Comparison of ENCODE assay signal across 8 cellular contexts in genomic region chr12:121793501-121793835, GRCh38. TPM values are rescaled to one million over a fixed set of nuclear protein-coding genes. Genes with fewer than 3 reads are reported as not detected.
A peak's percentile ranks its signal among the peaks of the same experiment; 100 is the strongest.
DNase-seq lines count a peak whose midpoint lies in the region; ATAC-seq, FAIRE-seq and TF ChIP-seq lines count a peak whose summit lies in the region.

TSS of gene RHOF (minus strand) at chr12:121793688. CDS start at chr12:121793633, 55 bp downstream.

- H4K20me1 ChIP-seq in mammary epithelial cell (ENCODE audit: insufficient read depth, low read length) = no peaks in the 10 kb centered on the region

- H3K4me2 ChIP-seq in mammary epithelial cell (ENCODE audit: insufficient read depth, low read depth, low read length) = peak within 1 kb of the TSS; percentile 98

- in situ Hi-C loops in mammary epithelial cell (cut with MboI; ENCODE audit: low sequenced_read_pairs in 2 of 2) = loop anchor here (10.0 kb wide), 2 partner anchors 99 to 101 kb away; no protein-coding TSS in a partner anchor

- intact Hi-C loops in mammary epithelial cell (cut with micrococcal nuclease) = no loop called here

- DNase-seq in SIG-M5 treated with dmso at 0.1 percent for 504 hours (lab: John Stamatoyannopoulos, UW; ENCODE audit: unreplicated experiment) = peak; percentile 62
- no peak for DNase-seq in SIG-M5 (lab: John Stamatoyannopoulos, UW)
- peak; percentile 71 for DNase-seq in RPMI8226
- no peak for DNase-seq in mammary epithelial cell
- peak; percentile 73 for DNase-seq in kidney tubule cell (ENCODE audit: low spot score)
- no peak for DNase-seq in GM12891 (ENCODE audit: insufficient read length, low spot score)

- WGBS in mammary epithelial cell (ENCODE audit: low coverage, missing lambda C conversion rate) = no CpG with 5 or more reads among the region's 31 CpGs

- H3K36me3 Mint-ChIP-seq in stimulated activated naive CD8-positive, alpha-beta T cell treated with anti-CD3 and anti-CD28 coated beads, Interleukin-15, Interleukin-2, amounts not matched to agents 100 ng/mL and 50 ng/mL, for 24 hours (ENCODE audit: low read depth) = peaks cover 27% of the 10 kb centered on the region

- H3K9me3 Mint-ChIP-seq in stimulated activated naive CD8-positive, alpha-beta T cell treated with anti-CD3 and anti-CD28 coated beads, Interleukin-15, Interleukin-2, amounts not matched to agents 100 ng/mL and 50 ng/mL, for 24 hours = no peaks in the 10 kb centered on the region

- H2AFZ ChIP-seq in mammary epithelial cell (ENCODE audit: low read depth, low read length) = peak within 1 kb of the TSS; percentile 87

- peaks cover 73% of the 10 kb centered on the region for H3K4me1 Mint-ChIP-seq in stimulated activated naive CD8-positive, alpha-beta T cell treated with anti-CD3 and anti-CD28 coated beads, Interleukin-15, Interleukin-2, amounts not matched to agents 100 ng/mL and 50 ng/mL, for 24 hours (ENCODE audit: low read depth)

- no peaks in the 10 kb centered on the region for H3K27me3 ChIP-seq in mammary epithelial cell (ENCODE audit: insufficient read depth, low read length)

- H3K27me3 Mint-ChIP-seq in stimulated activated naive CD8-positive, alpha-beta T cell treated with anti-CD3 and anti-CD28 coated beads, Interleukin-15, Interleukin-2, amounts not matched to agents 100 ng/mL and 50 ng/mL, for 24 hours = no peaks in the 10 kb centered on the region

- peaks cover 20% of the 10 kb centered on the region for H3K79me2 ChIP-seq in mammary epithelial cell (ENCODE audit: insufficient read depth, low read length)

- peak within 1 kb of the TSS; percentile 99 for H3K27ac Mint-ChIP-seq in stimulated activated naive CD8-positive, alpha-beta T cell treated with anti-CD3 and anti-CD28 coated beads, Interleukin-15, Interleukin-2, amounts not matched to agents 100 ng/mL and 50 ng/mL, for 24 hours

- H3K4me3 ChIP-seq in mammary epithelial cell (replicated peaks in 1 of 3; ENCODE audit: insufficient read depth in 1 of 3, low read depth in 2 of 3, low read length in 3 of 3) = peak within 1 kb of the TSS; percentile 16 to 54 (median 52)

- dilution Hi-C loops in mammary epithelial cell (cut with HindIII; ENCODE audit: low sequenced_read_pairs) = no loop called here

- H3K9ac ChIP-seq in mammary epithelial cell (ENCODE audit: insufficient read depth, low read length) = peak within 1 kb of the TSS; percentile 44

- peak within 1 kb of the TSS; percentile 96 for H3K4me3 Mint-ChIP-seq in stimulated activated naive CD8-positive, alpha-beta T cell treated with anti-CD3 and anti-CD28 coated beads, Interleukin-15, Interleukin-2, amounts not matched to agents 100 ng/mL and 50 ng/mL, for 24 hours

- ATAC-seq in HG02885 (IDR thresholded peaks at IDR 0.05; ENCODE audit: poor library complexity, unreplicated experiment) = peak; percentile 31

- H3K36me3 ChIP-seq in mammary epithelial cell (ENCODE audit: insufficient read depth, low read length) = no peaks in the 10 kb centered on the region

- BruUV-seq in mammary epithelial cell (replicated peaks; lab: Mats Ljungman, UMichigan) = no TSS peak

- CTCF ChIA-PET in mammary epithelial cell (lab: Charles Lee; ENCODE audit: low non-redundant PET) = interaction anchor here (0.5 to 2.5 kb wide), 3 partner anchors 18 to 473 kb away, joined by 6 to 61 read pairs (median 21); partner anchors contain the start of gene PSMD9

- no peak for TF ChIP-seq POLR2A in GM12891 (IDR thresholded peaks at IDR 0.05; ENCODE audit: low read depth, low read length)

- H3K9me3 ChIP-seq in mammary epithelial cell (replicated peaks; ENCODE audit: insufficient read depth, low read length) = no peaks in the 10 kb centered on the region

- no peak for TF ChIP-seq CTCF in mammary epithelial cell (conservative IDR thresholded peaks at IDR 0.05 in 1 of 2, IDR thresholded peaks at IDR 0.05 in 1 of 2; ENCODE audit: extremely low read depth in 1 of 2, insufficient read depth in 1 of 2, low read depth in 1 of 2, low read length in 2 of 2)

- peaks cover 49% of the 10 kb centered on the region for H3K4me1 ChIP-seq in mammary epithelial cell (ENCODE audit: insufficient read depth, low read length)

- no peak for FAIRE-seq in GM12891 (lab: Jason Lieb, UNC)

- peak within 1 kb of the TSS; percentile 55 for H3K27ac ChIP-seq in mammary epithelial cell (ENCODE audit: insufficient read depth, low read depth, low read length)

TF ChIP-seq in GM12891, 5 proteins besides CTCF, POLR2A, EP300 and RAD21:
- no peak for TF ChIP-seq SPI1 (IDR thresholded peaks at IDR 0.05; ENCODE audit: low read depth, low read length)

RNA-seq across cellular contexts. Expression of gene RHOF, which starts in this region (rescaled TPM):
- 1 to 10 TPM; 4.4 to 6.2 TPM for total RNA-seq in mammary epithelial cell
- 1.4 TPM for polyA plus RNA-seq in mammary epithelial cell
- 0.26 TPM for polyA minus RNA-seq in mammary epithelial cell
- polyA plus RNA-seq in GM12891 (2012; ENCODE audit: low read depth, missing spikeins) = 34.6 TPM

Comparison
In these comparisons a context has a peak if more than half of its experiments do, and no peak if none do; other contexts are left out.
1. DNase-seq: peak in SIG-M5 treated with dmso at 0.1 percent for 504 hours (single experiment), RPMI8226 (single experiment) and kidney tubule cell (single experiment); none in SIG-M5 (single experiment), mammary epithelial cell (single experiment) and GM12891 (single experiment).